Comparison of ENCODE assay signal across 15 cellular contexts in genomic region chr3:123657578-123657977, GRCh38.
DNase-seq lines count a peak whose midpoint lies in the region; ATAC-seq, FAIRE-seq and TF ChIP-seq lines count a peak whose summit lies in the region.
"Had no signal": no experiment of that assay in that cellular context is flagged by ENCODE, and none has a peak within 500 bp of the region (broad histone marks: within the 10 kb centered on the region; RNA-seq: fewer than 3 reads in every experiment).

No MANE protein-coding gene starts in this region.

- no TSS peak for BruUV-seq in HepG2 (replicated peaks; lab: Mats Ljungman, UMichigan)

- TF ChIP-seq RAD21 in HepG2 (CRISPR knock-in tag; IDR thresholded peaks at IDR 0.05) = no peak

- no peak for TF ChIP-seq EP300 in HepG2 (IDR thresholded peaks at IDR 0.05; ENCODE audit: low read depth in 2 of 2, low read length in 2 of 2)
- TF ChIP-seq EP300 in HepG2 (CRISPR knock-in tag; IDR thresholded peaks at IDR 0.05; ENCODE audit: borderline replicate concordance) = no peak

- CTCF ChIA-PET in HepG2 (lab: Yijun Ruan, JAX; ENCODE audit: low intra/inter-chr PET ratio, low total read pairs) = no interaction called here

- TF ChIP-seq CTCF in coronary artery (IDR thresholded peaks at IDR 0.05) (no peak), HepG2 (CRISPR knock-in tag; IDR thresholded peaks at IDR 0.05) (no peak), pancreas (IDR thresholded peaks at IDR 0.05) (no peak)

- H3K27me3 ChIP-seq in GM23248 (replicated peaks; ENCODE audit: insufficient read depth) (no peaks in the 10 kb centered on the region), HepG2 (ENCODE audit: control insufficient read depth in 1 of 2, insufficient read depth in 2 of 2, low read length in 2 of 2) (no peaks in the 10 kb centered on the region), skeletal muscle tissue (ENCODE audit: control insufficient read depth in 3 of 3, insufficient read depth in 3 of 3, low read length in 3 of 3) (no peaks in the 10 kb centered on the region), pancreas (no peaks in the 10 kb centered on the region)

- H4K20me1 ChIP-seq in GM23248 (ENCODE audit: insufficient read depth) = no peaks in the 10 kb centered on the region
- H4K20me1 ChIP-seq in HepG2 (ENCODE audit: insufficient read depth, low read length) = no peaks in the 10 kb centered on the region

- intact Hi-C loops in HepG2 (cut with micrococcal nuclease; ENCODE audit: unreplicated experiment) (no loop called here), pancreas (cut with DNase I) (loop anchor here in 1 of 3 donors (5.0 kb wide), 1 partner anchor 60 kb away; no protein-coding TSS in a partner anchor)

- H3K9me3 ChIP-seq in GM23248 (ENCODE audit: low read depth) = no peaks in the 10 kb centered on the region
- no peaks in the 10 kb centered on the region for H3K9me3 ChIP-seq in HepG2 (ENCODE audit: low read length)
- no peaks in the 10 kb centered on the region for H3K9me3 ChIP-seq in skeletal muscle tissue (ENCODE audit: control insufficient read depth in 3 of 3, low read length in 3 of 3)
- no peaks in the 10 kb centered on the region for H3K9me3 ChIP-seq in pancreas
- H3K9me3 ChIP-seq: psoas muscle had no signal

- no peaks in the 10 kb centered on the region for H3K79me2 ChIP-seq in GM23248 (ENCODE audit: insufficient read depth)
- H3K79me2 ChIP-seq in HepG2 (ENCODE audit: insufficient read depth, low read length) = no peaks in the 10 kb centered on the region

- H3K27ac ChIP-seq in GM23248 (peak overlapping the region; percentile 41), coronary artery (peak overlapping the region; percentile 88 to 95), HepG2 (ENCODE audit: extremely low read length, insufficient read depth, low read length) (no peak overlapping the region), skeletal muscle tissue (ENCODE audit: low read depth, low read length) (peak overlapping the region; percentile 25), pancreas (no peak overlapping the region)
- H3K27ac ChIP-seq: psoas muscle had no signal

- H3K9me2 ChIP-seq in GM23248 (ENCODE audit: insufficient read depth) = no peaks in the 10 kb centered on the region

- H3K4me3 ChIP-seq in GM23248 = no peak overlapping the region
- H3K4me3 ChIP-seq in coronary artery = no peak overlapping the region
- no peak overlapping the region for H3K4me3 ChIP-seq in HepG2 (replicated peaks in 1 of 3; ENCODE audit: insufficient read depth in 1 of 3, low read depth in 2 of 3, low read length in 3 of 3)
- H3K4me3 ChIP-seq in skeletal muscle tissue (ENCODE audit: low read length in 3 of 3) = no peak overlapping the region
- H3K4me3 ChIP-seq in pancreas = no peak overlapping the region
- H3K4me3 ChIP-seq: psoas muscle had no signal

- TF ChIP-seq POLR2A in HepG2 (IDR thresholded peaks at IDR 0.05; ENCODE audit: insufficient read depth in 1 of 2, low read depth in 2 of 2, low read length in 2 of 2) = no peak

- POLR2A ChIA-PET in HepG2 (lab: Yijun Ruan, JAX) = no interaction called here

- H3F3A ChIP-seq in GM23248 (ENCODE audit: insufficient read depth) = peaks cover 69% of the 10 kb centered on the region

- H3K4me1 ChIP-seq in GM23248 (ENCODE audit: insufficient read depth) (peaks cover 58% of the 10 kb centered on the region), HepG2 (ENCODE audit: insufficient read depth, low read length) (peaks cover 20% of the 10 kb centered on the region), skeletal muscle tissue (ENCODE audit: control insufficient read depth in 3 of 3, insufficient read depth in 3 of 3, low read length in 3 of 3) (peaks cover 47 to 68% (median 56%) of the 10 kb centered on the region in 3 donors), pancreas (peaks cover 3 to 10% (median 8%) of the 10 kb centered on the region in 3 donors)

- FAIRE-seq in HepG2 (lab: Jason Lieb, UNC) (no peak), pancreas (lab: Jason Lieb, UNC) (no peak)
- FAIRE-seq: GM19239 had no signal

- 52 to 53% methylated on average over 5 of the region's 5 CpGs for WGBS in GM23248 (ENCODE audit: low coverage in 1 of 2, low lambda C conversion rate in 2 of 2, missing lambda C conversion rate in 2 of 2), 2 experiments
- 97% methylated on average over 5 of the region's 5 CpGs for WGBS in HepG2 (ENCODE audit: low lambda C conversion rate)
- WGBS in pancreas, 2 donors = 79 to 84% methylated on average over 5 of the region's 5 CpGs

- ATAC-seq in HepG2 = no peak
- no peak for ATAC-seq in left lobe of liver
- no peak for ATAC-seq in pancreas

- in situ Hi-C loops in GM23248 (cut with MboI) (no loop called here), HepG2 (cut with HindIII; ENCODE audit: extremely low pct_ligation_motif_present, low pct_unique_long_range_greater_than_20kb) (loop anchor here (5.0 kb wide), 1 partner anchor 40 kb away; no protein-coding TSS in a partner anchor)

- H2AFZ ChIP-seq in GM23248 (no peak overlapping the region), HepG2 (ENCODE audit: low read length) (no peak overlapping the region)

- no peak overlapping the region for H3K9ac ChIP-seq in GM23248
- H3K9ac ChIP-seq in HepG2 (ENCODE audit: insufficient read depth, low read depth, low read length) = no peak overlapping the region
- no peak overlapping the region for H3K9ac ChIP-seq in skeletal muscle tissue (ENCODE audit: low read depth in 1 of 3, low read length in 3 of 3)

- H3K36me3 ChIP-seq in GM23248 (ENCODE audit: low read depth) (peaks cover 35% of the 10 kb centered on the region; the same call in 1 of the 2 replicates), HepG2 (replicated peaks in 1 of 2; ENCODE audit: control insufficient read depth in 1 of 2, insufficient read depth in 2 of 2, low read length in 2 of 2) (peaks cover 12 to 37% of the 10 kb centered on the region in 2 experiments), skeletal muscle tissue (ENCODE audit: control insufficient read depth in 3 of 3, insufficient read depth in 3 of 3, low read length in 3 of 3) (peaks cover 0 to 4% (median 0%) of the 10 kb centered on the region in 3 donors), pancreas (no peaks in the 10 kb centered on the region)

- peak overlapping the region; percentile 31 for H3K4me2 ChIP-seq in GM23248 (ENCODE audit: unreplicated experiment)
- no peak overlapping the region for H3K4me2 ChIP-seq in HepG2 (ENCODE audit: low read depth, low read length)

- DNase-seq in GM23248 (peak; percentile 41), coronary artery (ENCODE audit: low spot score) (no peak), HepG2 (ENCODE audit: low spot score) (no peak), DMS79 treated with DMSO at 0.1 percent for 48 hours (lab: John Stamatoyannopoulos, UW) (no peak), left lobe of liver (ENCODE audit: low spot score) (no peak), pancreas (no peak)
- no peak for DNase-seq in activated T-cell treated with anti-CD3 and anti-CD28 coated beads, Interleukin-2, amount 50 U/mL, for 48 hours
- DNase-seq: ACHN; activated naive CD4-positive, alpha-beta T cell treated with Interleukin-2 at 50 U/mL for 16 hours; erythroblast; NCI-H1048; stimulated activated naive CD4-positive, alpha-beta T cell treated with Interleukin-2 at 50 U/mL for 16 hours had no signal

TF ChIP-seq in HepG2, 621 proteins besides CTCF, POLR2A, EP300 and RAD21:
- no peak for TF ChIP-seq MBNL3 (CRISPR knock-in tag; conservative IDR thresholded peaks at IDR 0.05)
- no peak for TF ChIP-seq RBAK (CRISPR knock-in tag; IDR thresholded peaks at IDR 0.05)
- no peak for TF ChIP-seq PHF8 (CRISPR knock-in tag; IDR thresholded peaks at IDR 0.05)
- TF ChIP-seq PAXIP1 (CRISPR knock-in tag; conservative IDR thresholded peaks at IDR 0.05) = no peak
- no peak for TF ChIP-seq ZNF766 (CRISPR knock-in tag; IDR thresholded peaks at IDR 0.05; ENCODE audit: borderline replicate concordance)
- 0 out of 2 replicates have a peak, but pooled peaks have one; percentile 14 for TF ChIP-seq SALL1 (CRISPR knock-in tag; IDR thresholded peaks at IDR 0.05)
- TF ChIP-seq CSRNP1 (CRISPR knock-in tag; IDR thresholded peaks at IDR 0.05) = no peak
- no peak for TF ChIP-seq ZNF34 (CRISPR knock-in tag; IDR thresholded peaks at IDR 0.05; ENCODE audit: borderline replicate concordance)
TF ChIP-seq in HepG2: peak in this region for 1.

Comparison
In these comparisons a context has a peak if more than half of its experiments do, and no peak if none do; other contexts are left out.
1. H3K27ac ChIP-seq: peak in GM23248 (single experiment), coronary artery (2 of 2) and skeletal muscle tissue (single experiment); none in HepG2 (single experiment) and pancreas (0 of 4).